22 cellular contexts compared by ENCODE assay signal in the genomic region with DNA sequence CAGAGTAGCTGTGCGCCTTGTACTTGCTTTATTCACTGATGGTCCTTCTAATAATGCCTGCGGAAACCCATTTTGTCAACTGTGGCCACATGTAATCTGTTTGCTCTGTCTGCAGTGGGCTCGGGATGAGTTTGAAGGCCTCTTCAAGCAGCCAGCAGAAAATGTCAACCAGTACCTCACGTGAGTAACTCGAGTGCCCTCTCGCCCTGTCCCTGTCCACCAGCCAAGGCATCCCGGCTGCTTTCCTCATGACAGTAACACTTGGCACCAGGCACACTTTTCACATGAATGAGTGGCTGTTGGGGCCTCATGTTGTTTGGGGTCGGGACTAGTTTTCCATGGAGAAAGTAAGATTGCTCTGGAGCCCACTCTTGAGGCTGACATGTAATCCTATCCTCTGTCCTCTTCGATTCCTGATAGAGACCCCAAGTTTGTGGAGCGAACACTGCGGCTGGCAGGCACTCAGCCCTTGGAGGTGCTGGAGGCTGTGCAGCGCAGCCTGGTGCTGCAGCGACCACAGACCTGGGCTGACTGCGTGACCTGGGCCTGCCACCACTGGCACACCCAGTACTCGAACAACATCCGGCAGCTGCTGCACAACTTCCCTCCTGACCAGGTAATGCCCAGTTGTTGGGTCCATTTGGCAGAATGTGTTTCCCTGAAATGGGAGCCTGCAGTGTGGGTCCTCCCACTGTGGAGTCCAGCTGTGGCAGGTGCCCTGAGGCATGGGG. TPM values are rescaled to one million over a fixed set of nuclear protein-coding genes. Genes with fewer than 3 reads are reported as not detected.
DNase-seq lines count a peak whose midpoint lies in the region; ATAC-seq, FAIRE-seq and TF ChIP-seq lines count a peak whose summit lies in the region.
"Had no signal": no experiment of that assay in that cellular context is flagged by ENCODE, and none has a peak within 500 bp of the region (broad histone marks: within the 10 kb centered on the region; RNA-seq: fewer than 3 reads in every experiment).

No MANE protein-coding gene starts in this region.

- 98% methylated on average over 11 of the region's 16 CpGs; no CpG with 5 or more reads in 1 of the 2 experiments for WGBS in H1 (ENCODE audit: extremely low coverage in 1 of 2, insufficient coverage in 1 of 2, insufficient read length in 1 of 2, insufficient replicate concordance in 2 of 2, low coverage in 1 of 2, low lambda C conversion rate in 2 of 2, missing lambda C conversion rate in 1 of 2), 2 experiments
- WGBS in heart left ventricle, 4 donors, result 70 to 89% (median 77%) methylated on average over 14 to 16 of the region's 16 CpGs

- peaks cover 0 to 20% of the 10 kb centered on the region in 2 experiments for H4K20me1 ChIP-seq in H1 (replicated peaks in 1 of 2; ENCODE audit: control insufficient read depth in 1 of 2, insufficient read depth in 2 of 2, low read length in 2 of 2)

- in situ Hi-C loops in gastrocnemius medialis (cut with MboI; ENCODE audit: low sequenced_read_pairs in 4 of 4), result loop anchor here in 2 of 4 donors (25.0 kb wide), 2 partner anchors 303 to 328 kb away; no protein-coding TSS in a partner anchor

- no peaks in the 10 kb centered on the region for H3K79me2 ChIP-seq in H1 (ENCODE audit: control insufficient read depth in 1 of 2, insufficient read depth in 2 of 2, low read length in 2 of 2)

- no peak overlapping the region for H2BK120ac ChIP-seq in H1 (replicated peaks; ENCODE audit: low read depth, low read length)

- H3K9ac ChIP-seq in H1 (replicated peaks in 1 of 4; ENCODE audit: extremely low read depth in 1 of 4, low read depth in 3 of 4, low read length in 3 of 4) (no peak overlapping the region), kidney (ENCODE audit: low read length in 2 of 2) (no peak overlapping the region)

- H2BK15ac ChIP-seq in H1 (ENCODE audit: low read length), result no peak overlapping the region

- TF ChIP-seq POLR2A in H1 (IDR thresholded peaks at IDR 0.05; ENCODE audit: control extremely low read depth in 1 of 2, low read depth in 2 of 2, low read length in 2 of 2) (no peak), heart left ventricle (IDR thresholded peaks at IDR 0.05) (no peak), gastrocnemius medialis (IDR thresholded peaks at IDR 0.05) (no peak)

- H3K9me3 ChIP-seq in H1 (ENCODE audit: insufficient read depth in 2 of 2, low read depth in 1 of 2, low read length in 1 of 2), result no peaks in the 10 kb centered on the region
- H3K9me3 ChIP-seq in heart left ventricle, result no peaks in the 10 kb centered on the region
- no peaks in the 10 kb centered on the region for H3K9me3 ChIP-seq in kidney (ENCODE audit: control insufficient read depth in 1 of 2, low read length in 2 of 2)
- no peaks in the 10 kb centered on the region for H3K9me3 ChIP-seq in gastrocnemius medialis
- H3K9me3 ChIP-seq in naive thymus-derived CD4-positive, alpha-beta T cell (ENCODE audit: control insufficient read depth in 2 of 3, low read length in 3 of 3), result no peaks in the 10 kb centered on the region
- H3K9me3 ChIP-seq: BE2C, SJCRH30 had no signal

- H3K4me3 ChIP-seq in H1 (ENCODE audit: extremely low read depth in 1 of 4, insufficient read depth in 2 of 4, low read depth in 3 of 4, low read length in 4 of 4) (no peak overlapping the region), heart left ventricle (no peak overlapping the region), kidney (ENCODE audit: low read length in 2 of 2) (no peak overlapping the region), gastrocnemius medialis (no peak overlapping the region)
- H3K4me3 ChIP-seq in naive thymus-derived CD4-positive, alpha-beta T cell (ENCODE audit: low read length), result no peak overlapping the region
- H3K4me3 ChIP-seq: GM12878, SJCRH30 had no signal

- no peak overlapping the region for H2BK12ac ChIP-seq in H1 (ENCODE audit: low read depth, low read length)

- TF ChIP-seq CTCF in H1 (IDR thresholded peaks at IDR 0.05; ENCODE audit: control extremely low read depth in 1 of 3, insufficient read depth in 1 of 3, low read depth in 1 of 3, low read length in 3 of 3) (no peak), heart left ventricle (IDR thresholded peaks at IDR 0.05) (no peak), kidney (IDR thresholded peaks at IDR 0.05; ENCODE audit: borderline replicate concordance, extremely low read depth, insufficient read depth) (no peak), gastrocnemius medialis (IDR thresholded peaks at IDR 0.05 in 4 of 5, conservative IDR thresholded peaks at IDR 0.05 in 1 of 5) (no peak)

- H4K5ac ChIP-seq in H1 (ENCODE audit: insufficient read length, low read depth, low read length), result no peak overlapping the region

- H3K56ac ChIP-seq in H1 (replicated peaks; ENCODE audit: insufficient read length, low read depth, low read length), result no peak overlapping the region

- no peaks in the 10 kb centered on the region for H3K23me2 ChIP-seq in H1 (ENCODE audit: low read depth, low read length)

- H3K27ac Mint-ChIP-seq in naive thymus-derived CD4-positive, alpha-beta T cell, result peak overlapping the region in 3 of 9 donors; percentile 15 to 38 (median 16)

- H4K8ac ChIP-seq in H1 (ENCODE audit: extremely low read depth, insufficient read depth, low read length), result peak overlapping the region; percentile 51; the same call in 1 of the 2 replicates

- intact Hi-C loops in heart left ventricle (cut with DNase I) (no loop called here), kidney (cut with DNase I) (no loop called here), gastrocnemius medialis (cut with DNase I; ENCODE audit: low total_unique reads) (no loop called here)
- intact Hi-C loops in naive thymus-derived CD4-positive, alpha-beta T cell (cut with micrococcal nuclease), result no loop called here

- no peak overlapping the region for H3K4me2 ChIP-seq in H1 (ENCODE audit: insufficient read depth in 1 of 2, low read depth in 2 of 2, low read length in 2 of 2)

- H3K27me3 ChIP-seq in H1 (replicated peaks in 1 of 4; ENCODE audit: control insufficient read depth in 3 of 4, extremely low read depth in 1 of 4, insufficient read depth in 3 of 4, low read length in 3 of 4) (no peaks in the 10 kb centered on the region), heart left ventricle (no peaks in the 10 kb centered on the region), gastrocnemius medialis (no peaks in the 10 kb centered on the region)
- no peaks in the 10 kb centered on the region for H3K27me3 ChIP-seq in naive thymus-derived CD4-positive, alpha-beta T cell (ENCODE audit: control insufficient read depth in 2 of 2, insufficient read depth in 2 of 2, low read length in 2 of 2)
- H3K27me3 ChIP-seq: BE2C, SJCRH30 had no signal

- no peak overlapping the region for H2AK5ac ChIP-seq in H1 (ENCODE audit: low read depth, low read length)

- H3K36me3 ChIP-seq in H1 (ENCODE audit: control insufficient read depth in 2 of 4, insufficient read depth in 4 of 4, low read length in 3 of 4), result peaks cover 37 to 97% (median 75%) of the 10 kb centered on the region in 4 experiments
- H3K36me3 ChIP-seq in heart left ventricle, result peaks cover 0 to 100% (median 97%) of the 10 kb centered on the region in 9 donors
- H3K36me3 ChIP-seq in kidney (ENCODE audit: control insufficient read depth in 1 of 2, insufficient read depth in 2 of 2, low read length in 2 of 2), result peaks cover 42 to 81% of the 10 kb centered on the region in 2 donors
- peaks cover 6 to 100% of the 10 kb centered on the region in 2 donors for H3K36me3 ChIP-seq in gastrocnemius medialis
- H3K36me3 ChIP-seq in naive thymus-derived CD4-positive, alpha-beta T cell (ENCODE audit: control insufficient read depth in 2 of 3, insufficient read depth in 3 of 3, low read length in 3 of 3), result peaks cover 0 to 93% (median 16%) of the 10 kb centered on the region in 3 experiments

- no peak overlapping the region for H3K4me3 Mint-ChIP-seq in naive thymus-derived CD4-positive, alpha-beta T cell
- H3K4me3 Mint-ChIP-seq: CD4-positive, CD25-positive, alpha-beta regulatory T cell had no signal

- H4K91ac ChIP-seq in H1 (replicated peaks; ENCODE audit: insufficient read length, low read length), result no peak overlapping the region

- no peak for TF ChIP-seq EP300 in H1 (IDR thresholded peaks at IDR 0.05; ENCODE audit: borderline replicate concordance in 1 of 2, low read depth in 2 of 2, low read length in 2 of 2)

- H3K23ac ChIP-seq in H1 (ENCODE audit: insufficient read length), result no peak overlapping the region

- no peak for TF ChIP-seq RAD21 in H1 (IDR thresholded peaks at IDR 0.05 in 1 of 2, conservative IDR thresholded peaks at IDR 0.05 in 1 of 2; ENCODE audit: low read depth in 2 of 2, low read length in 2 of 2)

- H3K27me3 Mint-ChIP-seq in naive thymus-derived CD4-positive, alpha-beta T cell, result no peaks in the 10 kb centered on the region
- H3K27me3 Mint-ChIP-seq: CD4-positive, CD25-positive, alpha-beta regulatory T cell had no signal

- H3K18ac ChIP-seq in H1 (ENCODE audit: extremely low read depth, low read length), result no peak overlapping the region

- no peak overlapping the region for H2BK20ac ChIP-seq in H1 (ENCODE audit: low read length)

- DNase-seq in H1 (ENCODE audit: low read depth in 1 of 2, low spot score in 2 of 2), result no peak
- peak in 4 of 5 donors; percentile 32 to 58 (median 52) for DNase-seq in heart left ventricle
- peak; percentile 40 for DNase-seq in kidney
- DNase-seq in gastrocnemius medialis, result peak; percentile 61 to 80
- no peak for DNase-seq in DMS153 treated with DMSO at 0.1 percent for 48 hours (lab: John Stamatoyannopoulos, UW; ENCODE audit: unreplicated experiment)
- no peak for DNase-seq in CD1c-positive myeloid dendritic cell (ENCODE audit: extremely low spot score)
- no peak for DNase-seq in naive thymus-derived CD4-positive, alpha-beta T cell
- DNase-seq: BE2C; CD4-positive, CD25-positive, alpha-beta regulatory T cell; DMS79 treated with DMSO at 0.1 percent for 48 hours; GOT3; IMR-90; NCI-H1105; NCI-H146; NCI-H2029; NCI-H226; NCI-H510A treated with DMSO at 0.1 percent for 48 hours; NCI-H774; SJCRH30 had no signal

- peaks cover 0 to 6% (median 3%) of the 10 kb centered on the region in 7 donors for H3K4me1 Mint-ChIP-seq in naive thymus-derived CD4-positive, alpha-beta T cell

- H2BK5ac ChIP-seq in H1 (ENCODE audit: low read depth, low read length), result no peak overlapping the region

- POLR2A ChIA-PET in H1 (lab: Charles Lee; ENCODE audit: partially characterized antibody), result interaction anchor here (1.0 to 2.3 kb wide), 4 partner anchors 8 to 11 kb away, joined by 3 to 8 read pairs (median 8); a partner anchor contains a TSS
- POLR2A ChIA-PET in naive thymus-derived CD4-positive, alpha-beta T cell (lab: Charles Lee), result interaction anchor here (2.9 kb wide), 1 partner anchor 8 kb away, joined by 10 read pairs; a partner anchor contains a TSS

- H3K27ac ChIP-seq in H1 (ENCODE audit: low read depth, low read length), result no peak overlapping the region
- peak overlapping the region in 7 of 12 donors; percentile 9 to 68 (median 34) for H3K27ac ChIP-seq in heart left ventricle
- no peak overlapping the region for H3K27ac ChIP-seq in kidney (ENCODE audit: low read depth in 2 of 2, low read length in 2 of 2)
- peak overlapping the region; percentile 74 to 84 (median 80) for H3K27ac ChIP-seq in gastrocnemius medialis
- H3K27ac ChIP-seq in naive thymus-derived CD4-positive, alpha-beta T cell (ENCODE audit: low read depth, low read length), result no peak overlapping the region
- H3K27ac ChIP-seq: SJCRH30 had no signal

- H3K4ac ChIP-seq in H1 (replicated peaks; ENCODE audit: insufficient read length, low read depth, low read length), result no peak overlapping the region

- no peak overlapping the region for H3K14ac ChIP-seq in H1 (ENCODE audit: insufficient read length)

- H3K4me1 ChIP-seq in H1 (replicated peaks in 1 of 4; ENCODE audit: control insufficient read depth in 3 of 4, insufficient read depth in 4 of 4, low read length in 3 of 4) (no peaks in the 10 kb centered on the region), heart left ventricle (peaks cover 0 to 4% (median 0%) of the 10 kb centered on the region in 12 donors), kidney (ENCODE audit: control insufficient read depth in 1 of 2, insufficient read depth in 1 of 2, low read depth in 1 of 2, low read length in 2 of 2) (no peaks in the 10 kb centered on the region), gastrocnemius medialis (peaks cover 0 to 5% of the 10 kb centered on the region in 2 donors)
- H3K4me1 ChIP-seq in naive thymus-derived CD4-positive, alpha-beta T cell (ENCODE audit: control insufficient read depth in 2 of 2, insufficient read depth in 2 of 2, low read length in 2 of 2), result no peaks in the 10 kb centered on the region
- H3K4me1 ChIP-seq: BE2C, SJCRH30 had no signal

- CTCF ChIA-PET in H1 (lab: Charles Lee; ENCODE audit: partially characterized antibody), result no interaction called here
- CTCF ChIA-PET in naive thymus-derived CD4-positive, alpha-beta T cell (lab: Charles Lee), result interaction anchor here (0.7 kb wide), 1 partner anchor 175 kb away, joined by 3 read pairs; no protein-coding TSS in a partner anchor

- peaks cover 8 to 77% (median 16%) of the 10 kb centered on the region in 5 donors for H3K36me3 Mint-ChIP-seq in naive thymus-derived CD4-positive, alpha-beta T cell

- no peaks in the 10 kb centered on the region for H3K9me3 Mint-ChIP-seq in naive thymus-derived CD4-positive, alpha-beta T cell
- H3K9me3 Mint-ChIP-seq: CD4-positive, CD25-positive, alpha-beta regulatory T cell had no signal

- ATAC-seq in heart left ventricle (peak; percentile 68 to 86 (median 76)), gastrocnemius medialis (peak; percentile 94)
- no peak for ATAC-seq in naive thymus-derived CD4-positive, alpha-beta T cell
- ATAC-seq: GM12878, HCT116, Panc1 had no signal

- no peaks in the 10 kb centered on the region; the same call in 1 of the 2 replicates for H3K79me1 ChIP-seq in H1 (ENCODE audit: low read depth, low read length)

- no peak for FAIRE-seq in H1 (lab: Jason Lieb, UNC)
- no peak for FAIRE-seq in kidney (lab: Jason Lieb, UNC)
- FAIRE-seq: GM12878 had no signal

- no peak overlapping the region for H2AFZ ChIP-seq in H1 (ENCODE audit: low read length)

RNA-seq across cellular contexts. Expression of a gene that starts 8.8 kb away (rescaled TPM):
- total RNA-seq in H1 (2021; fragmentation: NEBNext Ultra II Directional; extraction: Animal tissue kit (Norgen Biotek cat#: 25700)), result 117 and 124 TPM in 2 replicates
- 204 and 226 TPM in 2 replicates for polyA plus RNA-seq in H1 (2011; rRNA removed)
- polyA plus RNA-seq in H1 (2011; cell fraction: cytosol; rRNA removed), result 139 TPM
- 264 TPM for polyA plus RNA-seq in H1 (2011; cell fraction: nucleus; rRNA removed)
- 89.5 to 152 TPM (median 129 TPM) in 4 replicates for polyA plus RNA-seq in H1 (2012, experiment 1 of 2)
- 174 TPM for polyA plus RNA-seq in H1 (2012, experiment 2 of 2)
- 65.4 TPM for polyA plus RNA-seq in H1 (2013, experiment 1 of 2)
- polyA plus RNA-seq in H1 (2013, experiment 2 of 2), result 71.0 TPM
- polyA minus RNA-seq in H1 (2011; rRNA and poly(A)+ RNA removed), result 184 and 211 TPM in 2 replicates
- polyA minus RNA-seq in H1 (2011; cell fraction: cytosol; rRNA and poly(A)+ RNA removed), result 125 TPM
- polyA minus RNA-seq in H1 (2011; cell fraction: nucleus; rRNA and poly(A)+ RNA removed), result 88.4 TPM
- total RNA-seq in heart left ventricle, result 100 to 1,000 TPM; 123 to 209 (median 143) TPM
- polyA plus RNA-seq in heart left ventricle, result 100 to 1,000 TPM; 100 to 115 TPM
- total RNA-seq in kidney, result 96.1 TPM
- polyA plus RNA-seq in kidney (ENCODE audit: insufficient read depth, low read depth, low replicate concordance), result 89.1 TPM
- 100 to 1,000 TPM; 124 to 208 (median 178) TPM for total RNA-seq in gastrocnemius medialis
- total RNA-seq in naive thymus-derived CD4-positive, alpha-beta T cell, result 100 to 1,000 TPM in 2 of 5 experiments, 10 to 100 TPM in 3; 51.8 to 112 (median 62.4) TPM
- 10 to 100 TPM in 1 of 2 donors, 1 to 10 TPM in 1; 6.4 to 15.7 TPM for polyA plus RNA-seq in naive thymus-derived CD4-positive, alpha-beta T cell

RNA-seq across cellular contexts. Expression of a gene that starts 16.0 kb away (rescaled TPM):
- total RNA-seq in H1 (2021; fragmentation: NEBNext Ultra II Directional; extraction: Animal tissue kit (Norgen Biotek cat#: 25700)), result 313 and 325 TPM in 2 replicates
- polyA plus RNA-seq in H1 (2011; rRNA removed) (458 and 562 TPM in 2 replicates), heart left ventricle (100 to 1,000 TPM in 1 of 2 donors, 10 to 100 TPM in 1; 86.9 to 134 TPM), kidney (ENCODE audit: insufficient read depth, low read depth, low replicate concordance) (155 TPM)
- polyA plus RNA-seq in H1 (2011; cell fraction: cytosol; rRNA removed), result 389 TPM
- polyA plus RNA-seq in H1 (2011; cell fraction: nucleus; rRNA removed), result 640 TPM
- 242 to 369 TPM (median 343 TPM) in 4 replicates for polyA plus RNA-seq in H1 (2012, experiment 1 of 2)
- 340 TPM for polyA plus RNA-seq in H1 (2012, experiment 2 of 2)
- 179 TPM for polyA plus RNA-seq in H1 (2013, experiment 1 of 2)
- 156 TPM for polyA plus RNA-seq in H1 (2013, experiment 2 of 2)
- 380 and 389 TPM in 2 replicates for polyA minus RNA-seq in H1 (2011; rRNA and poly(A)+ RNA removed)
- 162 TPM for polyA minus RNA-seq in H1 (2011; cell fraction: cytosol; rRNA and poly(A)+ RNA removed)
- polyA minus RNA-seq in H1 (2011; cell fraction: nucleus; rRNA and poly(A)+ RNA removed), result 128 TPM
- total RNA-seq in heart left ventricle (100 to 1,000 TPM; 116 to 171 (median 130) TPM), kidney (218 TPM), gastrocnemius medialis (100 to 1,000 TPM; 113 to 181 (median 162) TPM)
- 100 to 1,000 TPM in 4 of 5 experiments, 10 to 100 TPM in 1; 98.0 to 183 (median 118) TPM for total RNA-seq in naive thymus-derived CD4-positive, alpha-beta T cell
- 100 to 1,000 TPM; 145 to 187 TPM for polyA plus RNA-seq in naive thymus-derived CD4-positive, alpha-beta T cell

RNA-seq across cellular contexts. Expression of a gene that starts 23.1 kb away (rescaled TPM):
- total RNA-seq in H1 (2021; fragmentation: NEBNext Ultra II Directional; extraction: Animal tissue kit (Norgen Biotek cat#: 25700)), result 84.0 and 84.3 TPM in 2 replicates
- 40.9 and 64.6 TPM in 2 replicates for polyA plus RNA-seq in H1 (2011; rRNA removed)
- 42.2 TPM for polyA plus RNA-seq in H1 (2011; cell fraction: cytosol; rRNA removed)
- 156 TPM for polyA plus RNA-seq in H1 (2011; cell fraction: nucleus; rRNA removed)
- polyA plus RNA-seq in H1 (2012, experiment 1 of 2), result 88.4 to 130 TPM (median 113 TPM) in 4 replicates
- 93.9 TPM for polyA plus RNA-seq in H1 (2012, experiment 2 of 2)
- polyA plus RNA-seq in H1 (2013, experiment 1 of 2), result 43.1 TPM
- polyA plus RNA-seq in H1 (2013, experiment 2 of 2), result 38.3 TPM
- polyA minus RNA-seq in H1 (2011; rRNA and poly(A)+ RNA removed), result 133 and 151 TPM in 2 replicates
- 58.6 TPM for polyA minus RNA-seq in H1 (2011; cell fraction: cytosol; rRNA and poly(A)+ RNA removed)
- 72.3 TPM for polyA minus RNA-seq in H1 (2011; cell fraction: nucleus; rRNA and poly(A)+ RNA removed)
- 10 to 100 TPM; 28.2 to 68.9 (median 45.9) TPM for total RNA-seq in heart left ventricle
- 10 to 100 TPM; 17.9 to 29.3 TPM for polyA plus RNA-seq in heart left ventricle
- 91.6 TPM for total RNA-seq in kidney
- polyA plus RNA-seq in kidney (ENCODE audit: insufficient read depth, low read depth, low replicate concordance), result 30.9 TPM
- 10 to 100 TPM; 17.0 to 35.3 (median 25.0) TPM for total RNA-seq in gastrocnemius medialis
- total RNA-seq in naive thymus-derived CD4-positive, alpha-beta T cell, result 100 to 1,000 TPM in 1 of 5 experiments, 10 to 100 TPM in 4; 21.3 to 101 (median 77.0) TPM
- 10 to 100 TPM; 51.2 to 94.7 TPM for polyA plus RNA-seq in naive thymus-derived CD4-positive, alpha-beta T cell

Comparison
In these comparisons a context has a peak if more than half of its experiments do, and no peak if none do; other contexts are left out.
1. DNase-seq: peak in heart left ventricle (4 of 5), kidney (single experiment) and gastrocnemius medialis (2 of 2); none in H1 (0 of 2), DMS153 treated with DMSO at 0.1 percent for 48 hours (single experiment), CD1c-positive myeloid dendritic cell (single experiment) and naive thymus-derived CD4-positive, alpha-beta T cell (0 of 9).
2. H3K27ac ChIP-seq: peak in heart left ventricle (7 of 12) and gastrocnemius medialis (4 of 4); none in H1 (single experiment), kidney (0 of 2) and naive thymus-derived CD4-positive, alpha-beta T cell (single experiment).